Comparison of ENCODE assay signal across 22 cellular contexts in the genomic region with DNA sequence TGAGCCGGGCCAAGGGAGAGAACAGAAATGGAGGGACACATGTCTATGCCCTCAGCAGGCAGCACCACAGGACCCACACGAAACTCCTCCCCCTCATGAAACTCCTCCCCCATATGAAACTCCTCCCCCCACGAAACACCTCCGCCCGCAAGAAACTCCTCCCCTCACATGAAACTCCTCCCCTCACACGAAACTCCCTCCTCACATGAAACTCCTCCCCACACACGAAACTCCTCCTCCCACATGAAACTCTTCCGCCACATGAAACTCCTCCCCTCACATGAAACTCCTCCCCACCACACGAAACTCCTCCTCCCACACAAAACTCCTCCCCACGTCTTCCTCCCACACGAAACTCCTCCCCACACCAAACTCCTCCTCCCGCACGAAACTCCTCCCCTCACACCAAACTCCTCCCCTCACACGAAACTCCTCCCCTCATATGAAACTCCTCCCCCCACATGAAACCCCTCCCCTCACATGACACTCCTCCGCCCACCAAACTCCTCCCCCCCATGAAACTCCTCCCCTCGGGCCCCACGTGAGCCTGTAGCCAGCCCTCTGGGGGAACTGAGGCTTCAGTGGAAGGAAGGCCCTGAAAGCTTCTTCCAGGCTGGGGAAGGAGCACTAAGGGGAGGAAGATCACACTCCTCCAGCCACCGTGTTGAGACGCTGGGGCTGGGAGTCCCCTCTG. TPM values are rescaled to one million over a fixed set of nuclear protein-coding genes. Genes with fewer than 3 reads are reported as not detected.
DNase-seq lines count a peak whose midpoint lies in the region; ATAC-seq and TF ChIP-seq lines count a peak whose summit lies in the region.
"Had no signal": no experiment of that assay in that cellular context is flagged by ENCODE, and none has a peak within 500 bp of the region (broad histone marks: within the 10 kb centered on the region; RNA-seq: fewer than 3 reads in every experiment).

No MANE protein-coding gene starts in this region.

- H3K9ac ChIP-seq in GM23248 = no peak overlapping the region

- WGBS in GM23248 (ENCODE audit: low coverage in 1 of 2, low lambda C conversion rate in 2 of 2, missing lambda C conversion rate in 2 of 2), 2 experiments = 67 to 88% methylated on average over 6 to 19 of the region's 19 CpGs

- no peaks in the 10 kb centered on the region for H3K9me3 ChIP-seq in GM23248 (ENCODE audit: low read depth)
- no peaks in the 10 kb centered on the region for H3K9me3 ChIP-seq in Panc1 (ENCODE audit: control insufficient read depth, insufficient read depth, low read depth, low read length)

- no peak overlapping the region for H3K4me3 ChIP-seq in GM23248
- no peak overlapping the region for H3K4me3 ChIP-seq in Panc1 (ENCODE audit: low read depth in 2 of 2, low read length in 2 of 2)
- H3K4me3 ChIP-seq: heart right ventricle had no signal

- POLR2A ChIA-PET in activated CD4-positive, alpha-beta T cell treated with anti-CD3 and anti-CD28 coated beads for 36 hours (lab: Charles Lee) = no interaction called here
- POLR2A ChIA-PET in activated CD4-positive, alpha-beta T cell treated with anti-CD3 and anti-CD28 coated beads, Interleukin-2, amount 10 ng/mL, durations not matched to agents 7 days and 5 days (lab: Charles Lee) = no interaction called here
- POLR2A ChIA-PET in Panc1 (lab: Charles Lee) = no interaction called here

- H3K9me3 Mint-ChIP-seq in activated CD4-positive, alpha-beta T cell treated with anti-CD3 and anti-CD28 coated beads for 36 hours (ENCODE audit: low read depth) = no peaks in the 10 kb centered on the region
- no peaks in the 10 kb centered on the region for H3K9me3 Mint-ChIP-seq in activated CD4-positive, alpha-beta T cell treated with anti-CD3 and anti-CD28 coated beads, Interleukin-2, amount 10 ng/mL, durations not matched to agents 7 days and 5 days
- H3K9me3 Mint-ChIP-seq in immature natural killer cell = no peaks in the 10 kb centered on the region
- H3K9me3 Mint-ChIP-seq: activated CD4-positive, alpha-beta memory T cell treated with anti-CD3 and anti-CD28 coated beads, Interleukin-2, amount 10 ng/mL, durations not matched to agents 7 days and 5 days; neural crest cell had no signal

- ATAC-seq in activated CD4-positive, alpha-beta T cell treated with anti-CD3 and anti-CD28 coated beads for 36 hours = peak; percentile 47
- ATAC-seq in Panc1 (no peak), GM21367 (IDR thresholded peaks at IDR 0.05; ENCODE audit: unreplicated experiment) (no peak)
- ATAC-seq: heart right ventricle had no signal

- H3K36me3 ChIP-seq in GM23248 (ENCODE audit: low read depth) = no peaks in the 10 kb centered on the region
- H3K36me3 ChIP-seq in Panc1 (ENCODE audit: control insufficient read depth, insufficient read depth, low read length) = no peaks in the 10 kb centered on the region
- H3K36me3 ChIP-seq: heart right ventricle had no signal

- H3K27ac ChIP-seq in GM23248 = no peak overlapping the region
- H3K27ac ChIP-seq in Panc1 (ENCODE audit: low read length) = 0 out of 2 replicates have a peak overlapping the region, but pooled peaks have one; percentile 34
- H3K27ac ChIP-seq: heart right ventricle had no signal

- no peaks in the 10 kb centered on the region; the same call in 1 of the 2 replicates for H3K27me3 ChIP-seq in GM23248 (replicated peaks; ENCODE audit: insufficient read depth)
- H3K27me3 ChIP-seq in Panc1 (ENCODE audit: control insufficient read depth, insufficient read depth, low read length) = no peaks in the 10 kb centered on the region

- no peaks in the 10 kb centered on the region for H3F3A ChIP-seq in GM23248 (ENCODE audit: insufficient read depth)

- intact Hi-C loops in activated CD4-positive, alpha-beta T cell treated with anti-CD3 and anti-CD28 coated beads for 36 hours (cut with DNase I, micrococcal nuclease) = loop anchor here in 1 of 2 experiments (1.0 kb wide), 1 partner anchor 173 kb away; no protein-coding TSS in a partner anchor
- intact Hi-C loops in Panc1 (cut with micrococcal nuclease; ENCODE audit: unreplicated experiment) = no loop called here

- H3K79me2 ChIP-seq in GM23248 (ENCODE audit: insufficient read depth) = no peaks in the 10 kb centered on the region

- BruUV-seq in Panc1 (replicated peaks; lab: Mats Ljungman, UMichigan) = no TSS peak

- no peak for TF ChIP-seq CTCF in Panc1 (IDR thresholded peaks at IDR 0.05)
- TF ChIP-seq CTCF in GM10266 (IDR thresholded peaks at IDR 0.05; ENCODE audit: control insufficient read depth, insufficient read depth, low read depth, missing control alignments) = no peak

- H3K36me3 Mint-ChIP-seq in activated CD4-positive, alpha-beta T cell treated with anti-CD3 and anti-CD28 coated beads for 36 hours (ENCODE audit: low read depth) = no peaks in the 10 kb centered on the region
- no peaks in the 10 kb centered on the region for H3K36me3 Mint-ChIP-seq in activated CD4-positive, alpha-beta T cell treated with anti-CD3 and anti-CD28 coated beads, Interleukin-2, amount 10 ng/mL, durations not matched to agents 7 days and 5 days (ENCODE audit: low read depth)
- H3K36me3 Mint-ChIP-seq in immature natural killer cell = no peaks in the 10 kb centered on the region
- H3K36me3 Mint-ChIP-seq: CD4-positive, alpha-beta memory T cell had no signal

- peaks cover 2% of the 10 kb centered on the region for H3K27me3 Mint-ChIP-seq in activated CD4-positive, alpha-beta T cell treated with anti-CD3 and anti-CD28 coated beads for 36 hours
- H3K27me3 Mint-ChIP-seq in activated CD4-positive, alpha-beta T cell treated with anti-CD3 and anti-CD28 coated beads, Interleukin-2, amount 10 ng/mL, durations not matched to agents 7 days and 5 days = no peaks in the 10 kb centered on the region
- H3K27me3 Mint-ChIP-seq in immature natural killer cell (ENCODE audit: low read depth in 3 of 3) = peaks cover 0 to 12% (median 1%) of the 10 kb centered on the region in 3 donors
- H3K27me3 Mint-ChIP-seq: activated CD4-positive, alpha-beta memory T cell treated with anti-CD3 and anti-CD28 coated beads, Interleukin-2, amount 10 ng/mL, durations not matched to agents 7 days and 5 days had no signal

- H3K4me3 Mint-ChIP-seq in activated CD4-positive, alpha-beta T cell treated with anti-CD3 and anti-CD28 coated beads for 36 hours = no peak overlapping the region
- no peak overlapping the region for H3K4me3 Mint-ChIP-seq in activated CD4-positive, alpha-beta T cell treated with anti-CD3 and anti-CD28 coated beads, Interleukin-2, amount 10 ng/mL, durations not matched to agents 7 days and 5 days
- H3K4me3 Mint-ChIP-seq in immature natural killer cell = no peak overlapping the region
- H3K4me3 Mint-ChIP-seq: activated CD4-positive, alpha-beta memory T cell treated with anti-CD3 and anti-CD28 coated beads, Interleukin-2, amount 10 ng/mL, durations not matched to agents 7 days and 5 days; CD4-positive, alpha-beta memory T cell; neural crest cell; stimulated activated naive CD8-positive, alpha-beta T cell treated with anti-CD3 and anti-CD28 coated beads, Interleukin-15, amount 100 ng/mL, for 72 hours had no signal

- peak; percentile 36 for DNase-seq in activated CD4-positive, alpha-beta T cell treated with anti-CD3 and anti-CD28 coated beads for 36 hours
- DNase-seq in activated CD4-positive, alpha-beta T cell treated with anti-CD3 and anti-CD28 coated beads, Interleukin-2, amount 10 ng/mL, durations not matched to agents 7 days and 5 days = no peak
- DNase-seq in GM23248 (peak; percentile 40), Panc1 (ENCODE audit: low read depth, low spot score) (no peak), immature natural killer cell (peak; percentile 6 to 11 (median 8)), activated T-cell treated with anti-CD3 and anti-CD28 coated beads for 4 hours (no peak), GM10266 (ENCODE audit: extremely low spot score) (no peak)
- DNase-seq: ACHN; activated CD4-positive, alpha-beta memory T cell treated with anti-CD3 and anti-CD28 coated beads, Interleukin-2, amount 10 ng/mL, durations not matched to agents 7 days and 5 days; CD4-positive, alpha-beta memory T cell; central memory CD4-positive, alpha-beta T cell; effector CD4-positive, alpha-beta T cell; GF-D8; heart right ventricle; kidney; mesenchymal stem cell; NCI-H1694; NCI-H446; SHP77; stimulated activated naive CD8-positive, alpha-beta T cell treated with anti-CD3 and anti-CD28 coated beads, Interleukin-15, amount 100 ng/mL, for 72 hours had no signal

- H4K20me1 ChIP-seq in GM23248 (ENCODE audit: insufficient read depth) = no peaks in the 10 kb centered on the region

- CTCF ChIA-PET in activated CD4-positive, alpha-beta T cell treated with anti-CD3 and anti-CD28 coated beads for 36 hours (lab: Charles Lee) = no interaction called here
- CTCF ChIA-PET in activated CD4-positive, alpha-beta T cell treated with anti-CD3 and anti-CD28 coated beads, Interleukin-2, amount 10 ng/mL, durations not matched to agents 7 days and 5 days (lab: Charles Lee) = no interaction called here
- CTCF ChIA-PET in Panc1 (lab: Charles Lee) = interaction anchor here (0.6 kb wide), 1 partner anchor 9 kb away, joined by 3 read pairs; no protein-coding TSS in a partner anchor

- H3K4me1 ChIP-seq in GM23248 (ENCODE audit: insufficient read depth) (no peaks in the 10 kb centered on the region), Panc1 (ENCODE audit: control insufficient read depth, insufficient read depth, low read length) (peaks cover 12% of the 10 kb centered on the region)
- H3K4me1 ChIP-seq: heart right ventricle had no signal

- no peak overlapping the region for H3K27ac Mint-ChIP-seq in activated CD4-positive, alpha-beta T cell treated with anti-CD3 and anti-CD28 coated beads for 36 hours
- no peak overlapping the region for H3K27ac Mint-ChIP-seq in activated CD4-positive, alpha-beta T cell treated with anti-CD3 and anti-CD28 coated beads, Interleukin-2, amount 10 ng/mL, durations not matched to agents 7 days and 5 days
- no peak overlapping the region for H3K27ac Mint-ChIP-seq in immature natural killer cell
- H3K27ac Mint-ChIP-seq: activated CD4-positive, alpha-beta memory T cell treated with anti-CD3 and anti-CD28 coated beads, Interleukin-2, amount 10 ng/mL, durations not matched to agents 7 days and 5 days; CD4-positive, alpha-beta memory T cell; stimulated activated naive CD8-positive, alpha-beta T cell treated with anti-CD3 and anti-CD28 coated beads, Interleukin-15, amount 100 ng/mL, for 72 hours had no signal

- H3K4me1 Mint-ChIP-seq in activated CD4-positive, alpha-beta T cell treated with anti-CD3 and anti-CD28 coated beads for 36 hours = no peaks in the 10 kb centered on the region
- no peaks in the 10 kb centered on the region for H3K4me1 Mint-ChIP-seq in activated CD4-positive, alpha-beta T cell treated with anti-CD3 and anti-CD28 coated beads, Interleukin-2, amount 10 ng/mL, durations not matched to agents 7 days and 5 days
- H3K4me1 Mint-ChIP-seq in immature natural killer cell = no peaks in the 10 kb centered on the region
- H3K4me1 Mint-ChIP-seq: activated CD4-positive, alpha-beta memory T cell treated with anti-CD3 and anti-CD28 coated beads, Interleukin-2, amount 10 ng/mL, durations not matched to agents 7 days and 5 days; CD4-positive, alpha-beta memory T cell; stimulated activated naive CD8-positive, alpha-beta T cell treated with anti-CD3 and anti-CD28 coated beads, Interleukin-15, amount 100 ng/mL, for 72 hours had no signal

- H2AFZ ChIP-seq in GM23248 = no peak overlapping the region

- no peak overlapping the region for H3K4me2 ChIP-seq in GM23248 (ENCODE audit: unreplicated experiment)

- H3K9me2 ChIP-seq in GM23248 (ENCODE audit: insufficient read depth) = no peaks in the 10 kb centered on the region

- in situ Hi-C loops in GM23248 (cut with MboI) = no loop called here
- in situ Hi-C loops in Panc1 (cut with HindIII; ENCODE audit: low pct_unique_long_range_greater_than_20kb, low sequenced_read_pairs) = no loop called here

RNA-seq across cellular contexts. Expression of a gene that starts 15.2 kb away (rescaled TPM):
- total RNA-seq in activated CD4-positive, alpha-beta T cell treated with anti-CD3 and anti-CD28 coated beads for 36 hours = not detected
- not detected for total RNA-seq in activated CD4-positive, alpha-beta T cell treated with anti-CD3 and anti-CD28 coated beads, Interleukin-2, amount 10 ng/mL, durations not matched to agents 7 days and 5 days
- total RNA-seq in GM23248 (2014; rRNA removed; shearing (Covaris generic)) = 2.2 and 3.9 TPM in 2 replicates
- polyA plus RNA-seq in GM23248 (2016; fragmentation: Nextera tagmentation; extraction: Ambion mirVana) (0.09 and 0.14 TPM in 2 replicates), immature natural killer cell (not detected)
- 23.5 TPM for total RNA-seq in Panc1 (2021; ENCODE audit: unreplicated experiment)
- 44.2 TPM for polyA plus RNA-seq in Panc1 (2012; ENCODE audit: insufficient read length)
- total RNA-seq: activated CD4-positive, alpha-beta memory T cell treated with anti-CD3 and anti-CD28 coated beads, Interleukin-2, amount 10 ng/mL, durations not matched to agents 7 days and 5 days; CD4-positive, alpha-beta memory T cell had no signal
- polyA plus RNA-seq: CD4-positive, alpha-beta memory T cell had no signal

Comparison
In these comparisons a context has a peak if more than half of its experiments do, and no peak if none do; other contexts are left out.
1. DNase-seq: peak in activated CD4-positive, alpha-beta T cell treated with anti-CD3 and anti-CD28 coated beads for 36 hours (single experiment), GM23248 (single experiment) and immature natural killer cell (3 of 3); none in activated CD4-positive, alpha-beta T cell treated with anti-CD3 and anti-CD28 coated beads, Interleukin-2, amount 10 ng/mL, durations not matched to agents 7 days and 5 days (single experiment), Panc1 (single experiment), activated T-cell treated with anti-CD3 and anti-CD28 coated beads for 4 hours (single experiment) and GM10266 (single experiment).